Comparison of ENCODE assay signal across 35 cellular contexts in the genomic region with DNA sequence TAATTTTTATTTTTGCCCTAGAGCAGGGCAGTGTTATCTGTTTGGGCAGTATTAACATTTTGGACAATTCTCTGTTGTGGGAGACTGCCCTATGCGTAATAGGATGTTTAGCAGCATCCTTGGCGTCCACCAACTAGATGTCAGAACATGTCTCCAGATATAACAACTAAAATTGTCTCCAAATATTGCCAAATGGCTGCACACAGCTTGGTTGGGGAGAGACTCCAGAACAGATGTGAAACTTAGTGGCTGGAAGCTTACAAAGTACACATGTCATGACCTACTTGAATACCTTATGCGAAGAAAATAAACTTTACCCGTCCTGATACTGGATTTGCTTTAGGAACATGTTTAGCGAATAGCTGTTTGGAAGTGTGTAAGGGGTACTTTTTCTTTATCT.
"Had no signal": no experiment of that assay in that cellular context is flagged by ENCODE, and none has a peak within 500 bp of the region (broad histone marks: within the 10 kb centered on the region; RNA-seq: fewer than 3 reads in every experiment).

No MANE protein-coding gene starts in this region.

- DNase-seq: activated effector memory CD4-positive, alpha-beta T cell treated with anti-CD3 and anti-CD28 coated beads, Interleukin-2, amount 50 U/mL, for 16 hours; activated effector memory CD4-positive, alpha-beta T cell treated with Interleukin-2 at 50 U/mL for 16 hours; activated gamma-delta T cell; activated gamma-delta T cell treated with Interleukin-2 at 50 U/mL for 16 hours; activated naive CD4-positive, alpha-beta T cell; activated naive CD4-positive, alpha-beta T cell treated with anti-CD3 and anti-CD28 coated beads for 36 hours; activated naive CD4-positive, alpha-beta T cell treated with anti-CD3 and anti-CD28 coated beads, Interleukin-2, amount 10 ng/mL, durations not matched to agents 7 days and 5 days; activated naive CD4-positive, alpha-beta T cell treated with anti-CD3 and anti-CD28 coated beads, Interleukin-2, amount 50 U/mL, for 16 hours; activated naive CD4-positive, alpha-beta T cell treated with Interleukin-2 at 50 U/mL for 16 hours; activated naive CD8-positive, alpha-beta T cell treated with anti-CD3 and anti-CD28 coated beads for 36 hours; activated naive CD8-positive, alpha-beta T cell treated with anti-CD3 and anti-CD28 coated beads, Interleukin-2, amount 10 ng/mL, durations not matched to agents 7 days and 5 days; activated naive CD8-positive, alpha-beta T cell treated with anti-CD3 and anti-CD28 coated beads, Interleukin-2, amount 50 U/mL, for 24 hours; activated T-cell treated with anti-CD3 and anti-CD28 coated beads for 4 hours; activated T-cell treated with anti-CD3 and anti-CD28 coated beads, Interleukin-2, amount 50 U/mL, for 1 hour; activated T-cell treated with anti-CD3 and anti-CD28 coated beads, Interleukin-2, amount 50 U/mL, for 24 hours; activated T-cell treated with anti-CD3 and anti-CD28 coated beads, Interleukin-2, amount 50 U/mL, for 4 hours; activated T-cell treated with anti-CD3 and anti-CD28 coated beads, Interleukin-2, amount 50 U/mL, for 48 hours; activated T-cell treated with anti-CD3 and anti-CD28 coated beads, Interleukin-2, amount 50 U/mL, for 72 hours; adrenal gland; amniotic stem cell; amygdala; anterior cingulate cortex; aorta; body of pancreas; brain microvascular endothelial cell; caudate nucleus; central memory CD4-positive, alpha-beta T cell; cerebellar nuclear complex had no signal

- FAIRE-seq: astrocyte, bronchial epithelial cell had no signal

- H3K4me3 ChIP-seq: adrenal gland, ascending aorta, body of pancreas, breast epithelium, cardiac muscle cell had no signal

- H3K4me1 ChIP-seq: adrenal gland, ascending aorta, body of pancreas, breast epithelium had no signal

- H3K9me3 ChIP-seq: adrenal gland, ascending aorta, body of pancreas, breast epithelium had no signal

- H3K27me3 ChIP-seq: adrenal gland, ascending aorta, body of pancreas, brain microvascular endothelial cell, breast epithelium, cardiac muscle cell had no signal

- ATAC-seq: activated naive CD4-positive, alpha-beta T cell treated with anti-CD3 and anti-CD28 coated beads, Interleukin-2, amount 50 U/mL, for 72 hours; activated naive CD8-positive, alpha-beta T cell treated with anti-CD3 and anti-CD28 coated beads, Interleukin-2, amount 50 U/mL, for 24 hours; activated T-cell treated with anti-CD3 and anti-CD28 coated beads, Interleukin-2, amount 50 U/mL, for 4 hours; activated T-cell treated with anti-CD3 and anti-CD28 coated beads, Interleukin-2, amount 50 U/mL, for 72 hours; activated T-helper 17 cell treated with anti-CD3 and anti-CD28 coated beads, Interleukin-2, amount 50 U/mL, for 72 hours; body of pancreas had no signal

- H3K36me3 ChIP-seq: adrenal gland, ascending aorta, brain microvascular endothelial cell, breast epithelium, cardiac muscle cell had no signal

- H3K27ac ChIP-seq: adrenal gland, ascending aorta, body of pancreas, brain microvascular endothelial cell, breast epithelium, cardiac muscle cell had no signal
